10 cellular contexts compared by ENCODE assay signal in genomic region chr1:111227434-111227833, GRCh38. TPM values are rescaled to one million over a fixed set of nuclear protein-coding genes. Genes with fewer than 3 reads are reported as not detected.
A peak's percentile ranks its signal among the peaks of the same experiment; 100 is the strongest.
DNase-seq lines count a peak whose midpoint lies in the region; ATAC-seq and TF ChIP-seq lines count a peak whose summit lies in the region.
"Had no signal": no experiment of that assay in that cellular context is flagged by ENCODE, and none has a peak within 500 bp of the region (broad histone marks: within the 10 kb centered on the region; RNA-seq: fewer than 3 reads in every experiment).

TSS of gene CHI3L2 (plus strand) at chr1:111227713. CDS start at chr1:111227730, 17 bp downstream.

- no peak for ATAC-seq in T-cell (replicated peaks in 1 of 4)
- ATAC-seq in omental fat pad (ENCODE audit: low FRiP score) = peak; percentile 65
- no peak for ATAC-seq in GM18909 (IDR thresholded peaks at IDR 0.05; ENCODE audit: poor library complexity, unreplicated experiment)
- ATAC-seq in activated CD8-positive, alpha-beta memory T cell treated with anti-CD3 and anti-CD28 coated beads, Interleukin-2, amount 10 ng/mL, durations not matched to agents 7 days and 5 days = no peak

- DNase-seq in CD1c-positive myeloid dendritic cell (ENCODE audit: extremely low spot score) (peak; percentile 60), T-cell (no peak), fibroblast of gingiva (ENCODE audit: low read depth) (peak; percentile 83), omental fat pad (ENCODE audit: low spot score) (no peak), NCI-H1048 (lab: John Stamatoyannopoulos, UW) (no peak)
- DNase-seq in activated CD4-positive, CD25-positive, alpha-beta regulatory T cell treated with anti-CD3 and anti-CD28 coated beads, Interleukin-2, amount 50 U/mL, for 72 hours = no peak
- no peak for DNase-seq in activated CD8-positive, alpha-beta memory T cell treated with anti-CD3 and anti-CD28 coated beads, Interleukin-2, amount 10 ng/mL, durations not matched to agents 7 days and 5 days
- DNase-seq: hippocampal formation, Kasumi-1 had no signal

- POLR2A ChIA-PET in T-cell (lab: Charles Lee) = interaction anchor here in 1 of 2 donors (0.5 kb wide), 1 partner anchor 400 kb away, joined by 3 read pairs; no protein-coding TSS in a partner anchor

- H3K9me3 Mint-ChIP-seq in T-cell = no peaks in the 10 kb centered on the region
- no peaks in the 10 kb centered on the region for H3K9me3 Mint-ChIP-seq in activated CD8-positive, alpha-beta memory T cell treated with anti-CD3 and anti-CD28 coated beads, Interleukin-2, amount 10 ng/mL, durations not matched to agents 7 days and 5 days (ENCODE audit: low read depth)

- peak within 1 kb of the TSS; percentile 3 to 75 (median 11) for H3K4me3 Mint-ChIP-seq in T-cell
- no peak within 1 kb of the TSS for H3K4me3 Mint-ChIP-seq in activated CD8-positive, alpha-beta memory T cell treated with anti-CD3 and anti-CD28 coated beads, Interleukin-2, amount 10 ng/mL, durations not matched to agents 7 days and 5 days

- no peak for TF ChIP-seq CTCF in omental fat pad (IDR thresholded peaks at IDR 0.05)

- peak within 1 kb of the TSS; percentile 95 to 96 for H3K27ac Mint-ChIP-seq in T-cell
- no peak within 1 kb of the TSS for H3K27ac Mint-ChIP-seq in activated CD8-positive, alpha-beta memory T cell treated with anti-CD3 and anti-CD28 coated beads, Interleukin-2, amount 10 ng/mL, durations not matched to agents 7 days and 5 days

- peaks cover 2% of the 10 kb centered on the region for H3K36me3 Mint-ChIP-seq in T-cell
- peaks cover 2% of the 10 kb centered on the region for H3K36me3 Mint-ChIP-seq in activated CD8-positive, alpha-beta memory T cell treated with anti-CD3 and anti-CD28 coated beads, Interleukin-2, amount 10 ng/mL, durations not matched to agents 7 days and 5 days

- CTCF ChIA-PET in T-cell (lab: Charles Lee) = interaction anchor here (0.5 to 0.7 kb wide), 3 partner anchors 57 to 313 kb away, joined by 3 to 5 read pairs (median 3); no protein-coding TSS in a partner anchor
- CTCF ChIA-PET in activated CD8-positive, alpha-beta memory T cell treated with anti-CD3 and anti-CD28 coated beads, Interleukin-2, amount 10 ng/mL, durations not matched to agents 7 days and 5 days (lab: Charles Lee) = interaction anchor here (0.9 to 20.1 kb wide), 5 partner anchors 13 to 280 kb away, joined by 3 to 392 read pairs (median 4); partner anchors contain the start of gene DENND2D

- peaks cover 87 to 91% (median 89%) of the 10 kb centered on the region in 3 donors for H3K4me1 Mint-ChIP-seq in T-cell
- H3K4me1 Mint-ChIP-seq in activated CD8-positive, alpha-beta memory T cell treated with anti-CD3 and anti-CD28 coated beads, Interleukin-2, amount 10 ng/mL, durations not matched to agents 7 days and 5 days = peaks cover 67% of the 10 kb centered on the region

- no peaks in the 10 kb centered on the region for H3K27me3 Mint-ChIP-seq in T-cell
- H3K27me3 Mint-ChIP-seq in activated CD8-positive, alpha-beta memory T cell treated with anti-CD3 and anti-CD28 coated beads, Interleukin-2, amount 10 ng/mL, durations not matched to agents 7 days and 5 days = no peaks in the 10 kb centered on the region

RNA-seq across cellular contexts. Expression of gene CHI3L2, which starts in this region (rescaled TPM):
- total RNA-seq in T-cell (10 to 100 TPM in 4 of 5 donors, 1 to 10 TPM in 1; 3.6 to 28.1 (median 10.9) TPM), omental fat pad (10 to 100 TPM in 1 of 4 donors, 1 to 10 TPM in 3; 1.2 to 28.5 (median 6.1) TPM)
- 10 to 100 TPM in 1 of 2 experiments, 1 to 10 TPM in 1; 6.7 to 13.0 TPM for total RNA-seq in activated CD8-positive, alpha-beta memory T cell treated with anti-CD3 and anti-CD28 coated beads, Interleukin-2, amount 10 ng/mL, durations not matched to agents 7 days and 5 days

Comparison
In these comparisons a context has a peak if more than half of its experiments do, and no peak if none do; other contexts are left out.
1. DNase-seq: peak in CD1c-positive myeloid dendritic cell (single experiment) and fibroblast of gingiva (single experiment); none in T-cell (0 of 34), omental fat pad (single experiment), NCI-H1048 (single experiment), activated CD4-positive, CD25-positive, alpha-beta regulatory T cell treated with anti-CD3 and anti-CD28 coated beads, Interleukin-2, amount 50 U/mL, for 72 hours (single experiment) and activated CD8-positive, alpha-beta memory T cell treated with anti-CD3 and anti-CD28 coated beads, Interleukin-2, amount 10 ng/mL, durations not matched to agents 7 days and 5 days (single experiment).